Comparison of ENCODE assay signal across 13 cellular contexts in the genomic region with DNA sequence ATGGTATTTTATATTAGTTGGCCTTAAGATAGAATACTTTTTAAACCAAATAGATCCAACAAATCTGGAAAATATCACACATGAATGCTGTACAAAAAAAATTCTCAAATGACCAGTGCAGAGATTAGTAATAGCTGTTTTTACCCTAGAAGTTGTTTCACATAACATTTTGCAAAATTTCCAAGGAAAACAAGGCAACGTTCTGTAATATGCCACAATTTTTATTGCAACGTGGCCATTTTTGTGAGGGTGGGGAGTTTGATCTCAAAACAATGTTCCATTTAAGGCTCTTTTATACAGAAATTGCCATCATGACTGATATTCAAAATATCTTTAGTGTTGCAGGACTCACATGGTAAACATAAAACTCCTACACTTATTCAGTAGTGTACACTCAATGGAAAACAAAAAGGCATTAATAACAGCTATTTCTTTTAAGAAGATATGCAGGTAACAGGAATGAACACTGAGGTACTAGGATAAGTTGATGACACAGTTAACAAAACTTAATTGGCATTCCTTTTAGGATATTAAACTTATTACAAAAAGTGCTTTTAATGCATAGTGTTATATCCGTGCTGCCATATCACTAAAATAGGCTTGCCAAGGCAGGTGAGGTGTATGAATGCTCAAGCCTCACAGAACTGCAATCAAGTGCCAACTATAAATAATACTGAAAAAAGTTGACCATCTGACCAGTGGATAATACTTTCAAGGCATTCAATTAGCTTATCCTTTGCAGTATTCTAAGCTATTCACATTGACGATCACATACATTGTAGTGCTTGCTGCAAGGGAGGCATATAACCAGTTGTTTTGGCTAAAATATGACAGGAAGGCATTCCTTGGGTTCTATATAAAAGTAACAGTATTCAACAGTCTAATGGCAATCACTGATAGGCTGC. TPM values are rescaled to one million over a fixed set of nuclear protein-coding genes. Genes with fewer than 3 reads are reported as not detected.
A peak's percentile ranks its signal among the peaks of the same experiment; 100 is the strongest.
DNase-seq lines count a peak whose midpoint lies in the region; ATAC-seq, FAIRE-seq and TF ChIP-seq lines count a peak whose summit lies in the region.
"Had no signal": no experiment of that assay in that cellular context is flagged by ENCODE, and none has a peak within 500 bp of the region (broad histone marks: within the 10 kb centered on the region; RNA-seq: fewer than 3 reads in every experiment).

No MANE protein-coding gene starts in this region.

- peaks cover 0 to 25% of the 10 kb centered on the region in 2 donors for H3K4me1 ChIP-seq in right atrium auricular region
- peaks cover 25% of the 10 kb centered on the region for H3K4me1 ChIP-seq in vagina

- peaks cover 39% of the 10 kb centered on the region for H3K4me1 Mint-ChIP-seq in chondrocyte (ENCODE audit: low read depth)
- H3K4me1 Mint-ChIP-seq in nephron progenitor cell: peaks cover 27% of the 10 kb centered on the region

- H3K27ac Mint-ChIP-seq in chondrocyte (ENCODE audit: unreplicated experiment) (peak overlapping the region; percentile 81), nephron progenitor cell (no peak overlapping the region)

- no peak for FAIRE-seq in HTR-8/SVneo (lab: Jason Lieb, UNC)
- FAIRE-seq: bronchial epithelial cell had no signal

- H3K4me3 ChIP-seq in right atrium auricular region: peak overlapping the region in 1 of 2 donors; percentile 89
- no peak overlapping the region for H3K4me3 ChIP-seq in vagina
- H3K4me3 ChIP-seq: lung had no signal

- no peak for TF ChIP-seq POLR2A in vagina (IDR thresholded peaks at IDR 0.05)

- intact Hi-C loops in Right ventricle myocardium inferior (cut with DNase I) (loop anchor here (5.0 kb wide), 1 partner anchor 160 kb away; no protein-coding TSS in a partner anchor), vagina (cut with DNase I) (no loop called here)

- H3K36me3 ChIP-seq in right atrium auricular region (peaks cover 17% of the 10 kb centered on the region), vagina (peaks cover 0 to 5% of the 10 kb centered on the region in 2 donors)

- H3K27ac ChIP-seq in right atrium auricular region: peak overlapping the region; percentile 99
- peak overlapping the region; percentile 63 for H3K27ac ChIP-seq in vagina
- H3K27ac ChIP-seq: foreskin keratinocyte had no signal

- ATAC-seq in Right ventricle myocardium inferior: no peak
- ATAC-seq: stimulated activated effector memory CD8-positive, alpha-beta T cell treated with anti-CD3 and anti-CD28 coated beads, Interleukin-12 subunit alpha, Interleukin-12 subunit beta, amount 100 ng/mL, for 72 hours had no signal

- TF ChIP-seq CTCF in right atrium auricular region (IDR thresholded peaks at IDR 0.05) (no peak), chondrocyte (IDR thresholded peaks at IDR 0.05) (no peak), nephron progenitor cell (IDR thresholded peaks at IDR 0.05) (no peak), vagina (IDR thresholded peaks at IDR 0.05) (no peak)

- H3K27me3 Mint-ChIP-seq in chondrocyte (ENCODE audit: low read depth) (no peaks in the 10 kb centered on the region), nephron progenitor cell (ENCODE audit: low read depth, poor library complexity) (peaks cover 4% of the 10 kb centered on the region)

- DNase-seq in right atrium auricular region (ENCODE audit: low spot score) (no peak), Right ventricle myocardium inferior (ENCODE audit: missing footprints) (no peak), chondrocyte (ENCODE audit: low spot score) (no peak), nephron progenitor cell (no peak), vagina (ENCODE audit: extremely low spot score in 2 of 2) (no peak), UCSD-AML1 (lab: John Stamatoyannopoulos, UW; ENCODE audit: unreplicated experiment) (no peak), 8988T (no peak), HTR-8/SVneo (ENCODE audit: insufficient read length, low spot score) (no peak)
- DNase-seq: NCI-H146 had no signal

- H3K4me3 Mint-ChIP-seq in chondrocyte (ENCODE audit: unreplicated experiment) (peak overlapping the region; percentile 1), nephron progenitor cell (peak overlapping the region; percentile 88)

- no peaks in the 10 kb centered on the region for H3K9me3 ChIP-seq in right atrium auricular region
- no peaks in the 10 kb centered on the region for H3K9me3 ChIP-seq in vagina

- H3K36me3 Mint-ChIP-seq in chondrocyte (ENCODE audit: low read depth) (peaks cover 3% of the 10 kb centered on the region), nephron progenitor cell (ENCODE audit: low read depth) (no peaks in the 10 kb centered on the region)

- H3K9me3 Mint-ChIP-seq in chondrocyte (ENCODE audit: low read depth): no peaks in the 10 kb centered on the region
- no peaks in the 10 kb centered on the region for H3K9me3 Mint-ChIP-seq in nephron progenitor cell
- H3K9me3 Mint-ChIP-seq: stimulated activated effector memory CD8-positive, alpha-beta T cell treated with anti-CD3 and anti-CD28 coated beads, Interleukin-12 subunit alpha, Interleukin-12 subunit beta, amount 100 ng/mL, for 72 hours had no signal

- H3K27me3 ChIP-seq in right atrium auricular region: no peaks in the 10 kb centered on the region
- no peaks in the 10 kb centered on the region for H3K27me3 ChIP-seq in vagina
- H3K27me3 ChIP-seq: foreskin keratinocyte had no signal

RNA-seq across cellular contexts. Expression of a gene that starts 2.3 kb away (rescaled TPM):
- total RNA-seq in right atrium auricular region: 100 to 1,000 TPM; 261 to 441 TPM
- 547 TPM for total RNA-seq in Right ventricle myocardium inferior
- total RNA-seq in chondrocyte: 58.1 to 84.5 TPM (median 77.2 TPM) in 3 replicates
- 67.8 TPM for total RNA-seq in vagina
